Comparison of ENCODE assay signal across 15 cellular contexts in the genomic region with DNA sequence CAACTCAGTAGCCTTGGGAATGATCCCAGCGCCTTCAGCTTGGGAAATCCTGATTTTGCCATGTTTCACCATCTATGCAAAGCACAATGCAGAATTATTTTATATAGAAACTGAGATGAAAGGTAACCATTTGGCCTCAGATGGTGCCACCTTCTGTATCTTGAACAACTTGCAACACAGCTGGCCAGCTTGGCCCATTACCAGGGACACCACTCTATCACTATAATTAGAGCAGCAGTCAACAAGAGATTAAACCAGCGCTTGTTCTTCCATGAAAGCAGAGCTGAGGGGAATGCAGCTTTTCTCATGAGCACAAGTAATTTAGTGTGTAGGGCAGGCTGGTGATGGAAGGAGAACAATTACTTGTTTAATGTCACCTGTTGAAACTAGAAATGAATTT. TPM values are rescaled to one million over a fixed set of nuclear protein-coding genes. Genes with fewer than 3 reads are reported as not detected.
A peak's percentile ranks its signal among the peaks of the same experiment; 100 is the strongest.
DNase-seq lines count a peak whose midpoint lies in the region; ATAC-seq and TF ChIP-seq lines count a peak whose summit lies in the region.
"Had no signal": no experiment of that assay in that cellular context is flagged by ENCODE, and none has a peak within 500 bp of the region (broad histone marks: within the 10 kb centered on the region; RNA-seq: fewer than 3 reads in every experiment).

No MANE protein-coding gene starts in this region.

- H3K4me1 ChIP-seq in right atrium auricular region (peaks cover 0 to 6% of the 10 kb centered on the region in 2 donors), breast epithelium (no peaks in the 10 kb centered on the region), right lobe of liver (no peaks in the 10 kb centered on the region)
- H3K4me1 ChIP-seq: tibial artery had no signal

- no peak for TF ChIP-seq POLR2A in breast epithelium (IDR thresholded peaks at IDR 0.05)
- no peak for TF ChIP-seq POLR2A in right lobe of liver (IDR thresholded peaks at IDR 0.05)

- DNase-seq in Right ventricle myocardium superior (peak; percentile 69), right atrium auricular region (ENCODE audit: low spot score) (no peak), NCI-H774 (lab: John Stamatoyannopoulos, UW) (peak; percentile 58), inferior parietal cortex (ENCODE audit: extremely low spot score) (peak; percentile 17), breast epithelium (ENCODE audit: low spot score in 2 of 2) (no peak), right lobe of liver (no peak), NCI-H226 (no peak)
- DNase-seq: cortex of kidney, esophagus squamous epithelium, natural killer cell, NCI-H510A, tibial artery had no signal

- H3K27me3 ChIP-seq in right atrium auricular region (no peaks in the 10 kb centered on the region), breast epithelium (no peaks in the 10 kb centered on the region), right lobe of liver (no peaks in the 10 kb centered on the region)

- TF ChIP-seq CTCF in right atrium auricular region (IDR thresholded peaks at IDR 0.05) = peak in 1 of 2 donors; percentile 25
- TF ChIP-seq CTCF in breast epithelium (IDR thresholded peaks at IDR 0.05) = no peak
- TF ChIP-seq CTCF in right lobe of liver (IDR thresholded peaks at IDR 0.05) = no peak

- intact Hi-C loops in Right ventricle myocardium superior (cut with DNase I) = loop anchor here (5.0 kb wide), 1 partner anchor 33 kb away; no protein-coding TSS in a partner anchor
- intact Hi-C loops in breast epithelium (cut with DNase I; ENCODE audit: low total_unique reads) = no loop called here
- intact Hi-C loops in right lobe of liver (cut with DNase I) = no loop called here

- H3K27ac ChIP-seq in right atrium auricular region (peak overlapping the region in 1 of 2 donors; percentile 49), breast epithelium (no peak overlapping the region), right lobe of liver (no peak overlapping the region)
- H3K27ac ChIP-seq: esophagus squamous epithelium, tibial artery had no signal

- ATAC-seq in Right ventricle myocardium superior (ENCODE audit: poor library complexity) (peak; percentile 96), right lobe of liver (no peak), HG03521 (IDR thresholded peaks at IDR 0.05; ENCODE audit: unreplicated experiment) (no peak)
- ATAC-seq: natural killer cell, WTC11 had no signal

- H3K9me3 ChIP-seq in right atrium auricular region (no peaks in the 10 kb centered on the region), breast epithelium (no peaks in the 10 kb centered on the region), right lobe of liver (no peaks in the 10 kb centered on the region)
- H3K9me3 ChIP-seq: esophagus squamous epithelium, tibial artery had no signal

- WGBS in right lobe of liver (ENCODE audit: insufficient coverage, low coverage, low lambda C conversion rate, missing lambda C conversion rate) = 95% methylated on average over 2 of the region's 2 CpGs

- H3K36me3 ChIP-seq in right atrium auricular region (no peaks in the 10 kb centered on the region), breast epithelium (no peaks in the 10 kb centered on the region), right lobe of liver (no peaks in the 10 kb centered on the region)
- H3K36me3 ChIP-seq: esophagus squamous epithelium, tibial artery had no signal

- no peak overlapping the region for H3K4me3 ChIP-seq in right atrium auricular region
- H3K4me3 ChIP-seq in breast epithelium = no peak overlapping the region
- H3K4me3 ChIP-seq in right lobe of liver = no peak overlapping the region
- H3K4me3 ChIP-seq: esophagus squamous epithelium, tibial artery had no signal

RNA-seq across cellular contexts. Expression of a gene that starts 6.7 kb away (rescaled TPM):
- total RNA-seq in Right ventricle myocardium superior = 5.6 TPM
- 10 to 100 TPM; 12.7 to 16.0 TPM for total RNA-seq in right atrium auricular region
- 10 to 100 TPM in 2 of 3 donors, 1 to 10 TPM in 1; 6.9 to 30.0 (median 22.0) TPM for total RNA-seq in breast epithelium
- total RNA-seq in right lobe of liver = 1 to 10 TPM in 5 of 6 experiments, under 1 TPM in 1; 0.73 to 4.2 (median 2.2) TPM

RNA-seq across cellular contexts. Expression of a gene that starts 49.8 kb away (rescaled TPM):
- total RNA-seq in Right ventricle myocardium superior (not detected), right atrium auricular region (not detected), breast epithelium (1 to 10 TPM in 1 of 3 donors, not detected in 2; 1.4 TPM), right lobe of liver (not detected)
- total RNA-seq: liver, WTC11 had no signal

Comparison
In these comparisons a context has a peak if more than half of its experiments do, and no peak if none do; other contexts are left out.
1. DNase-seq: peak in Right ventricle myocardium superior (single experiment), NCI-H774 (single experiment) and inferior parietal cortex (single experiment); none in right atrium auricular region (single experiment), breast epithelium (0 of 2), right lobe of liver (0 of 3) and NCI-H226 (single experiment).